9 cellular contexts compared by ENCODE assay signal in genomic region chr12:109385339-109386078, GRCh38. TPM values are rescaled to one million over a fixed set of nuclear protein-coding genes. Genes with fewer than 3 reads are reported as not detected.
A peak's percentile ranks its signal among the peaks of the same experiment; 100 is the strongest.
DNase-seq lines count a peak whose midpoint lies in the region; ATAC-seq and TF ChIP-seq lines count a peak whose summit lies in the region.
"Had no signal": no experiment of that assay in that cellular context is flagged by ENCODE, and none has a peak within 500 bp of the region (broad histone marks: within the 10 kb centered on the region; RNA-seq: fewer than 3 reads in every experiment).

No MANE protein-coding gene starts in this region.

- H3K27ac ChIP-seq in DOHH2 (ENCODE audit: low read depth, low read length) (no peak overlapping the region), KMS-11 (no peak overlapping the region), esophagus squamous epithelium (no peak overlapping the region)

- WGBS in esophagus squamous epithelium, 2 donors: 17 to 21% methylated on average over 8 of the region's 8 CpGs

- H3K9ac ChIP-seq in KMS-11: no peak overlapping the region

- H4K20me1 ChIP-seq in DOHH2 (ENCODE audit: control insufficient read depth, insufficient read depth, low read depth, low read length) (no peaks in the 10 kb centered on the region), KMS-11 (ENCODE audit: insufficient read depth) (no peaks in the 10 kb centered on the region)

- intact Hi-C loops in esophagus squamous epithelium (cut with DNase I): loop anchor here (2.0 to 10.0 kb wide), 2 partner anchors 117 to 271 kb away; partner anchors contain the start of gene ACACB

- H3K79me2 ChIP-seq in DOHH2 (ENCODE audit: control insufficient read depth, low read length) (no peaks in the 10 kb centered on the region), KMS-11 (ENCODE audit: insufficient read depth, low read depth) (no peaks in the 10 kb centered on the region)

- peaks cover 10% of the 10 kb centered on the region; the same call in 1 of the 2 replicates for H3K4me1 ChIP-seq in DOHH2 (ENCODE audit: control insufficient read depth, low read length)
- peaks cover 6% of the 10 kb centered on the region for H3K4me1 ChIP-seq in KMS-11 (ENCODE audit: low read depth, poor library complexity, severe bottlenecking)
- peaks cover 0 to 14% (median 0%) of the 10 kb centered on the region in 3 donors for H3K4me1 ChIP-seq in esophagus squamous epithelium

- no peaks in the 10 kb centered on the region for H3K36me3 ChIP-seq in DOHH2 (ENCODE audit: control insufficient read depth, low read length)
- H3K36me3 ChIP-seq in KMS-11 (ENCODE audit: insufficient read depth): no peaks in the 10 kb centered on the region
- H3K36me3 ChIP-seq in esophagus squamous epithelium: no peaks in the 10 kb centered on the region

- ATAC-seq in HG03469 (IDR thresholded peaks at IDR 0.05; ENCODE audit: unreplicated experiment) (no peak), GM21786 (IDR thresholded peaks at IDR 0.05; ENCODE audit: unreplicated experiment) (no peak)

- peak overlapping the region; percentile 26; the same call in 1 of the 2 replicates for H2AFZ ChIP-seq in KMS-11 (ENCODE audit: low read depth)

- H3K4me2 ChIP-seq in DOHH2 (ENCODE audit: low read length): no peak overlapping the region
- H3K4me2 ChIP-seq in KMS-11: peak overlapping the region; percentile 48; the same call in 1 of the 2 replicates

- no peak for TF ChIP-seq POLR2A in esophagus squamous epithelium (IDR thresholded peaks at IDR 0.05)

- H3F3A ChIP-seq in DOHH2 (ENCODE audit: control insufficient read depth, insufficient read depth): no peaks in the 10 kb centered on the region

- DNase-seq in RPMI8226: peak; percentile 48
- no peak for DNase-seq in esophagus squamous epithelium (lab: John Stamatoyannopoulos, UW)
- peak; percentile 15 for DNase-seq in non-pigmented ciliary epithelial cell (ENCODE audit: low read depth)
- no peak for DNase-seq in NCI-H1930 (lab: John Stamatoyannopoulos, UW)

- TF ChIP-seq CTCF in DOHH2 (IDR thresholded peaks at IDR 0.05; ENCODE audit: low read depth, low read length, poor library complexity, severe bottlenecking) (peak; percentile 47), KMS-11 (conservative IDR thresholded peaks at IDR 0.05; ENCODE audit: low read depth, low read length) (peak; percentile 71), esophagus squamous epithelium (IDR thresholded peaks at IDR 0.05) (peak; percentile 18 to 58 (median 42))

- H3K9me3 ChIP-seq in DOHH2 (ENCODE audit: control insufficient read depth, insufficient read depth, low read length) (peaks cover 6% of the 10 kb centered on the region), esophagus squamous epithelium (no peaks in the 10 kb centered on the region)

- H3K4me3 ChIP-seq in DOHH2 (ENCODE audit: low read length) (no peak overlapping the region), KMS-11 (IDR thresholded peaks at IDR 0.05; ENCODE audit: insufficient read depth, low read depth, low read length) (no peak overlapping the region), esophagus squamous epithelium (no peak overlapping the region)

- H3K27me3 ChIP-seq in DOHH2 (ENCODE audit: control insufficient read depth, low read length) (peaks cover 24% of the 10 kb centered on the region), KMS-11 (ENCODE audit: insufficient read depth, low read depth) (no peaks in the 10 kb centered on the region), esophagus squamous epithelium (peaks cover 0 to 9% (median 0%) of the 10 kb centered on the region in 4 donors)

- no peaks in the 10 kb centered on the region for H3K9me2 ChIP-seq in DOHH2 (replicated peaks; ENCODE audit: control insufficient read depth, low read length)

RNA-seq across cellular contexts. Expression of gene MYO1H, which starts 37.8 kb away (rescaled TPM):
- total RNA-seq in esophagus squamous epithelium: under 1 TPM in 3 of 4 donors, not detected in 1; 0.48 to 0.83 (median 0.62) TPM
- total RNA-seq: activated CD8-positive, alpha-beta memory T cell treated with anti-CD3 and anti-CD28 coated beads for 36 hours had no signal

Comparison
In these comparisons a context has a peak if more than half of its experiments do, and no peak if none do; other contexts are left out.
1. DNase-seq: peak in RPMI8226 (single experiment) and non-pigmented ciliary epithelial cell (single experiment); none in esophagus squamous epithelium (single experiment) and NCI-H1930 (0 of 2).
2. Peak in every context shown above with its lines, with median percentiles within 50 percentile points of each other: CTCF ChIP-seq.